8 cellular contexts compared by ENCODE assay signal in genomic region chr1:146036990-146037646, GRCh38. TPM values are rescaled to one million over a fixed set of nuclear protein-coding genes. Genes with fewer than 3 reads are reported as not detected.
DNase-seq lines count a peak whose midpoint lies in the region; ATAC-seq, FAIRE-seq and TF ChIP-seq lines count a peak whose summit lies in the region.

No MANE protein-coding gene starts in this region.

- intact Hi-C loops in Right ventricle myocardium inferior (cut with DNase I) (no loop called here), cardiac septum (cut with DNase I) (no loop called here)

- peak overlapping the region; percentile 82 for H3K27ac ChIP-seq in KMS-11

- no peak; the same call in 1 of the 2 replicates for TF ChIP-seq CTCF in KMS-11 (conservative IDR thresholded peaks at IDR 0.05; ENCODE audit: low read depth, low read length)
- TF ChIP-seq CTCF in fibroblast of mammary gland (conservative IDR thresholded peaks at IDR 0.05; ENCODE audit: control insufficient read depth, insufficient read depth, low read depth, low read length) = no peak
- no peak for TF ChIP-seq CTCF in nephron progenitor cell (IDR thresholded peaks at IDR 0.05)

- ATAC-seq in Right ventricle myocardium inferior = peak; percentile 78
- peak; percentile 58 for ATAC-seq in stimulated activated naive CD8-positive, alpha-beta T cell treated with anti-CD3 and anti-CD28 coated beads, Interleukin-15, amount 100 ng/mL, for 72 hours

- H3K4me2 ChIP-seq in KMS-11 = peak overlapping the region; percentile 63

- DNase-seq in Right ventricle myocardium inferior (ENCODE audit: missing footprints) (peak; percentile 79), cardiac septum (ENCODE audit: low spot score) (no peak), RCC 7860 (ENCODE audit: low spot score) (peak; percentile 91), activated T-helper 1 cell treated with Interleukin-2 at 50 U/mL for 16 hours (ENCODE audit: low read depth) (peak; percentile 33), fibroblast of mammary gland (ENCODE audit: low read depth) (peak; percentile 90), nephron progenitor cell (peak; percentile 83)
- DNase-seq in stimulated activated naive CD8-positive, alpha-beta T cell treated with anti-CD3 and anti-CD28 coated beads, Interleukin-15, amount 100 ng/mL, for 72 hours = peak; percentile 83 to 84

- H3K9me3 Mint-ChIP-seq in nephron progenitor cell = peaks cover 9% of the 10 kb centered on the region
- H3K9me3 Mint-ChIP-seq in stimulated activated naive CD8-positive, alpha-beta T cell treated with anti-CD3 and anti-CD28 coated beads, Interleukin-15, amount 100 ng/mL, for 72 hours = no peaks in the 10 kb centered on the region

- H3K27ac Mint-ChIP-seq in nephron progenitor cell = peak overlapping the region; percentile 98
- peak overlapping the region; percentile 97 to 100 for H3K27ac Mint-ChIP-seq in stimulated activated naive CD8-positive, alpha-beta T cell treated with anti-CD3 and anti-CD28 coated beads, Interleukin-15, amount 100 ng/mL, for 72 hours

- H2AFZ ChIP-seq in KMS-11 (ENCODE audit: low read depth) = peak overlapping the region; percentile 88

- H3K36me3 ChIP-seq in KMS-11 (ENCODE audit: insufficient read depth) = no peaks in the 10 kb centered on the region

- H3K4me1 ChIP-seq in KMS-11 (ENCODE audit: low read depth, poor library complexity, severe bottlenecking) = peaks cover 37% of the 10 kb centered on the region

- peak overlapping the region; percentile 100 for H3K4me3 Mint-ChIP-seq in nephron progenitor cell
- H3K4me3 Mint-ChIP-seq in stimulated activated naive CD8-positive, alpha-beta T cell treated with anti-CD3 and anti-CD28 coated beads, Interleukin-15, amount 100 ng/mL, for 72 hours = peak overlapping the region; percentile 94 to 95

- H3K4me3 ChIP-seq in KMS-11 (IDR thresholded peaks at IDR 0.05; ENCODE audit: insufficient read depth, low read depth, low read length) (peak overlapping the region; percentile 98), fibroblast of mammary gland (ENCODE audit: control insufficient read depth, low read depth, low read length) (peak overlapping the region; percentile 93)

- no peaks in the 10 kb centered on the region for H4K20me1 ChIP-seq in KMS-11 (ENCODE audit: insufficient read depth)

- peaks cover 9% of the 10 kb centered on the region for H3K4me1 Mint-ChIP-seq in nephron progenitor cell
- peaks cover 40% of the 10 kb centered on the region for H3K4me1 Mint-ChIP-seq in stimulated activated naive CD8-positive, alpha-beta T cell treated with anti-CD3 and anti-CD28 coated beads, Interleukin-15, amount 100 ng/mL, for 72 hours

- peaks cover 22% of the 10 kb centered on the region for H3K27me3 Mint-ChIP-seq in nephron progenitor cell (ENCODE audit: low read depth, poor library complexity)
- H3K27me3 Mint-ChIP-seq in stimulated activated naive CD8-positive, alpha-beta T cell treated with anti-CD3 and anti-CD28 coated beads, Interleukin-15, amount 100 ng/mL, for 72 hours = no peaks in the 10 kb centered on the region

- peak overlapping the region; percentile 82 for H3K9ac ChIP-seq in KMS-11

- H3K27me3 ChIP-seq in KMS-11 (ENCODE audit: insufficient read depth, low read depth) = no peaks in the 10 kb centered on the region

- no peaks in the 10 kb centered on the region for H3K36me3 Mint-ChIP-seq in nephron progenitor cell (ENCODE audit: low read depth)

- H3K79me2 ChIP-seq in KMS-11 (ENCODE audit: insufficient read depth, low read depth) = no peaks in the 10 kb centered on the region

- FAIRE-seq in RCC 7860 (lab: Jason Lieb, UNC) = no peak

RNA-seq across cellular contexts. Expression of gene HJV, which starts 15.6 kb away (rescaled TPM):
- 71.0 TPM for total RNA-seq in Right ventricle myocardium inferior
- 73.8 TPM for total RNA-seq in cardiac septum

RNA-seq across cellular contexts. Expression of gene TXNIP, which starts 40.7 kb away (rescaled TPM):
- total RNA-seq in Right ventricle myocardium inferior = 1,017 TPM
- 689 TPM for total RNA-seq in cardiac septum
